In the genomic region with DNA sequence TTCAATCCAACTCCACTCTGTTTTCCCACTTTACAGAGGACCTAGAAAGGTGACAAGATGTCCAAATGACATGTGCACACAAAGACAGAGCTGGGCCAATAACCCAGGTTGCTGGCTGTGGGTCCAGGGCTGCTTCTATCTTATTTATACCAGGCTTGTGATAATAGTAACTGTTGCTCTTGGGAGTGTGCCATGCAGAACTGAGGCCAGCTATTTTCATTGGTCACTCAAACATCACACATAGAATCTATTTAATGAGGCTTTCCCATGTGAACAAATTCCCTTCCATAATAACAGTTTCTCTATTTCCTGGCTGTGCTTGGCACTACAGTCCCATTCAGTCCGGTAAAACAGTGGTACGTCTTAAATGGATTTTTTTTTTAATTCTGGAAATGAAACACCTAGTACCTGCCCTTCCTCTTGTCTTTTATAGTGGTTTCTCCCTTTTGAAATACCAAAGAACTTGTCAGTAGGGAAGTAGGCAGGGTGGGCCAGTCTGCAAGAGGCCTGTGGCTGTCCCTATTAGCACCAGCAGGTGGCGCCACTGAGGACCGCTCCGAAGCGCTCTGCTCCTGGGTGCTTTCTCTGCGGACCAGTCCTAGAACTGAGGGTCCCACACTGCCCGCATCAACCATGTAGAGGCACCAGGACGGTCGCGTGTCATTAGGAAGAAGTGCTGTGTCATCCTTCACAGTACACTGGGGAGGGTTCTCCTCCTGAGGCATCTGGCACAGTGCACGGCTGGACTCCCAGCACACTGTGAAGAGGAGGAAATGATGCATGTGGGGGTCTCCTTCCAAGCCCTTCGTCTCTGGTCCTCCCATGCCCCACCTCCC, we compare ENCODE assay signal across 8 cellular contexts. TPM values are rescaled to one million over a fixed set of nuclear protein-coding genes. Genes with fewer than 3 reads are reported as not detected.
A peak's percentile ranks its signal among the peaks of the same experiment; 100 is the strongest.
DNase-seq lines count a peak whose midpoint lies in the region; ATAC-seq lines count a peak whose summit lies in the region.

No MANE protein-coding gene starts in this region.

- H3K4me3 ChIP-seq in duodenal mucosa (ENCODE audit: low read depth in 1 of 2, low read length in 2 of 2), result peak overlapping the region; percentile 38 to 44

- H3K4me1 ChIP-seq in duodenal mucosa (ENCODE audit: control insufficient read depth in 1 of 2, insufficient read depth in 2 of 2, low read length in 2 of 2), result peaks cover 6 to 16% of the 10 kb centered on the region in 2 donors

- peaks cover 0 to 3% of the 10 kb centered on the region in 2 donors for H3K36me3 ChIP-seq in duodenal mucosa (ENCODE audit: control insufficient read depth in 1 of 2, insufficient read depth in 2 of 2, low read length in 2 of 2)

- H3K27ac ChIP-seq in duodenal mucosa (ENCODE audit: low read depth, low read length), result no peak overlapping the region

- no peak overlapping the region for H3K9ac ChIP-seq in duodenal mucosa (ENCODE audit: low read depth in 1 of 2, low read length in 2 of 2)

- ATAC-seq in GM18868 (IDR thresholded peaks at IDR 0.05; ENCODE audit: unreplicated experiment), result peak; percentile 54
- no peak for ATAC-seq in HG03045 (IDR thresholded peaks at IDR 0.05; ENCODE audit: unreplicated experiment)

- H3K9me3 ChIP-seq in duodenal mucosa (ENCODE audit: control insufficient read depth in 1 of 2, low read length in 2 of 2), result no peaks in the 10 kb centered on the region

- DNase-seq in AG08395 (ENCODE audit: low spot score) (peak; percentile 58), NCI-H128 (lab: John Stamatoyannopoulos, UW; ENCODE audit: unreplicated experiment) (peak; percentile 4), mucosa of gallbladder (ENCODE audit: low spot score) (peak; percentile 54)
- peak; percentile 73 to 76 for DNase-seq in activated CD4-positive, alpha-beta T cell treated with anti-CD3 and anti-CD28 coated beads, Interleukin-2, amount 50 U/mL, for 48 hours
- DNase-seq in stimulated activated CD8-positive, alpha-beta memory T cell treated with anti-CD3 and anti-CD28 coated beads, Interleukin-7, amount 100 ng/mL, for 48 hours (ENCODE audit: extremely low read depth in 1 of 2, low read depth in 1 of 2), result peak; percentile 19 to 41

- no peaks in the 10 kb centered on the region for H3K27me3 ChIP-seq in duodenal mucosa (ENCODE audit: control insufficient read depth in 1 of 2, insufficient read depth in 2 of 2, low read length in 2 of 2)

RNA-seq across cellular contexts. Expression of gene GPR161, which starts 52.1 kb away (rescaled TPM):
- total RNA-seq in mucosa of gallbladder, result 13.9 TPM

Comparison
In these comparisons a context has a peak if more than half of its experiments do, and no peak if none do; other contexts are left out.
1. DNase-seq: peak in every context shown above with its lines; median percentile 74 in activated CD4-positive, alpha-beta T cell treated with anti-CD3 and anti-CD28 coated beads, Interleukin-2, amount 50 U/mL, for 48 hours; 58 in AG08395; 54 in mucosa of gallbladder; 30 in stimulated activated CD8-positive, alpha-beta memory T cell treated with anti-CD3 and anti-CD28 coated beads, Interleukin-7, amount 100 ng/mL, for 48 hours; 4 in NCI-H128.